In the genomic region with DNA sequence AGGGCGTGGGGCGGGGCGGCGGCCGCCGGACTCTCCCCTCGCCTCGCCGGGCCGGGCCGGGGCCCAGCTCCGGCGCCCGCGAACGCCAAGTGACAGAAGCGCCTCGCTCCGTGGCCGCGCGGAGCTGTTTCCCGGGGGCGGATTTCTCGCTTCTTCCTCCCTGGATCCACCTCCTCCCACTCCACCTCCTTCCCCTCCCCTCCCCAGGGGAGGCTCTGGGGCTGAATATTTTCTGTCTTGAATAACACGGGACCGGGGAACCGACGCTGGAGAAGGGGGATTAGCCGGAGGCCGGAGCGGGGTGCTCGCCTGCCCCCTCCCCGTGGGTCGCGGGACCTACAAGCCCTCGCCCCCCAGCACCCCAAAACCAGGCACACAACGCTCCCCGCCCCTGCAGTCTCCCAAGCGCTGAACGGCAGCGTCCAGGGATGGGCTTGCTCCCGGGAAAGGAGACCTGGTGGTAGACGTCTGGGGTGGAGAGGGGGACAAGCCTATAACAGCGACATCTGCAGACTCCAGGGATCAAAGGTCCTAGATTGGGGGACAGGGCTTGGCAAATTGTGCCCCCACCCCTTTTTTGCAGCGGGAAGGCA, we compare ENCODE assay signal across 8 cellular contexts. TPM values are rescaled to one million over a fixed set of nuclear protein-coding genes. Genes with fewer than 3 reads are reported as not detected.
DNase-seq lines count a peak whose midpoint lies in the region; ATAC-seq, FAIRE-seq and TF ChIP-seq lines count a peak whose summit lies in the region.

A gene (minus strand): TSS at position 100 of the 593 bp plus-strand sequence. CDS start 1,988 bp downstream, outside the sequence.

- ATAC-seq in GM19372 (IDR thresholded peaks at IDR 0.05; ENCODE audit: low read depth, unreplicated experiment) (peak; percentile 4), psoas muscle (peak; percentile 32 to 54 (median 50))

- peak within 1 kb of the TSS; percentile 88 to 90 for H3K4me3 ChIP-seq in CD4-positive, alpha-beta memory T cell (ENCODE audit: low read length in 2 of 2)
- peak within 1 kb of the TSS; percentile 80 for H3K4me3 ChIP-seq in astrocyte of the spinal cord (ENCODE audit: low read depth, low read length)
- H3K4me3 ChIP-seq in psoas muscle = peak within 1 kb of the TSS; percentile 91

- peaks cover 10 to 25% (median 17%) of the 10 kb centered on the region in 4 donors for H3K4me1 Mint-ChIP-seq in CD4-positive, alpha-beta memory T cell

- H3K27me3 Mint-ChIP-seq in CD4-positive, alpha-beta memory T cell = no peaks in the 10 kb centered on the region

- peak within 1 kb of the TSS; percentile 71 for H3K27ac ChIP-seq in CD4-positive, alpha-beta memory T cell (ENCODE audit: low read depth, low read length)
- H3K27ac ChIP-seq in psoas muscle = peak within 1 kb of the TSS; percentile 99

- peak in 4 of 5 donors; percentile 27 to 58 (median 37) for DNase-seq in CD4-positive, alpha-beta memory T cell
- DNase-seq in HTR-8/SVneo (ENCODE audit: insufficient read length, low spot score) (peak; percentile 50), SW 1271 (lab: John Stamatoyannopoulos, UW) (peak; percentile 9 to 63), astrocyte of the spinal cord (ENCODE audit: low read depth, low spot score) (peak; percentile 87), hepatic stellate cell (ENCODE audit: low spot score) (peak; percentile 70), psoas muscle (peak; percentile 76 to 85), COR-L47 (lab: John Stamatoyannopoulos, UW) (no peak)

- H3K36me3 ChIP-seq in CD4-positive, alpha-beta memory T cell (ENCODE audit: insufficient read depth, low read length) = no peaks in the 10 kb centered on the region
- no peaks in the 10 kb centered on the region for H3K36me3 ChIP-seq in psoas muscle (ENCODE audit: insufficient read depth in 1 of 2, low read depth in 1 of 2)

- peak; percentile 16 for FAIRE-seq in HTR-8/SVneo (lab: Jason Lieb, UNC)

- no peaks in the 10 kb centered on the region for H3K27me3 ChIP-seq in CD4-positive, alpha-beta memory T cell (ENCODE audit: insufficient read depth, low read length)
- H3K27me3 ChIP-seq in psoas muscle (ENCODE audit: insufficient read depth in 3 of 3, low read length in 2 of 3) = no peaks in the 10 kb centered on the region

- intact Hi-C loops in CD4-positive, alpha-beta memory T cell (cut with micrococcal nuclease) = loop anchor here (1.0 to 5.0 kb wide), 7 partner anchors 81 to 1285 kb away; a partner anchor contains a TSS
- intact Hi-C loops in psoas muscle (cut with DNase I) = loop anchor here (2.0 to 10.0 kb wide), 6 partner anchors 37 to 361 kb away; a partner anchor contains a TSS

- peaks cover 24% of the 10 kb centered on the region for H3K4me1 ChIP-seq in CD4-positive, alpha-beta memory T cell (ENCODE audit: insufficient read depth, low read length)
- H3K4me1 ChIP-seq in psoas muscle = peaks cover 20% of the 10 kb centered on the region

- peak within 1 kb of the TSS; percentile 94 to 98 (median 95) for H3K4me3 Mint-ChIP-seq in CD4-positive, alpha-beta memory T cell

- POLR2A ChIA-PET in CD4-positive, alpha-beta memory T cell (lab: Charles Lee; ENCODE audit: partially characterized antibody) = interaction anchor here (0.6 to 5.7 kb wide), 14 partner anchors 11 to 292 kb away, joined by 3 to 46 read pairs (median 5); a partner anchor contains a TSS

- CTCF ChIA-PET in CD4-positive, alpha-beta memory T cell (lab: Charles Lee; ENCODE audit: partially characterized antibody) = interaction anchor here (0.8 to 1.5 kb wide), 5 partner anchors 23 to 197 kb away, joined by 3 to 8 read pairs (median 3); no protein-coding TSS in a partner anchor

- H3K9me3 Mint-ChIP-seq in CD4-positive, alpha-beta memory T cell = peaks cover 0 to 1% (median 0%) of the 10 kb centered on the region in 8 donors

- in situ Hi-C loops in astrocyte of the spinal cord (cut with HindIII; ENCODE audit: low sequenced_read_pairs) = no loop called here

- peak within 1 kb of the TSS; percentile 89 to 95 (median 93) for H3K27ac Mint-ChIP-seq in CD4-positive, alpha-beta memory T cell

- TF ChIP-seq CTCF in astrocyte of the spinal cord (IDR thresholded peaks at IDR 0.05; ENCODE audit: low read depth, low read length) (peak; percentile 2), psoas muscle (IDR thresholded peaks at IDR 0.05) (no peak)

- peaks cover 0 to 6% of the 10 kb centered on the region in 2 donors for H3K36me3 Mint-ChIP-seq in CD4-positive, alpha-beta memory T cell

- no peaks in the 10 kb centered on the region for H3K9me3 ChIP-seq in CD4-positive, alpha-beta memory T cell (ENCODE audit: control insufficient read depth in 1 of 2, low read length in 2 of 2)
- H3K9me3 ChIP-seq in psoas muscle = no peaks in the 10 kb centered on the region

- WGBS in psoas muscle, 3 donors = 0 to 1% (median 0%) methylated on average over 24 to 46 of the region's 46 CpGs

RNA-seq across cellular contexts. Expression of the gene that starts here (rescaled TPM):
- total RNA-seq in CD4-positive, alpha-beta memory T cell = 10 to 100 TPM; 22.8 to 28.0 TPM
- 1 to 10 TPM in 1 of 2 donors, under 1 TPM in 1; 1.00 to 5.7 TPM for polyA plus RNA-seq in CD4-positive, alpha-beta memory T cell
- 10 to 100 TPM; 27.7 to 44.7 (median 36.4) TPM for total RNA-seq in psoas muscle
- 10 to 100 TPM; 16.1 to 34.2 (median 16.8) TPM for polyA plus RNA-seq in psoas muscle
